In genomic region chrX:115892787-115893671, GRCh38 we compare ENCODE assay signal across 1 cellular context.
TF ChIP-seq lines count a peak whose summit lies in the region.

No MANE protein-coding gene starts in this region.

TF ChIP-seq in HEK293, 187 proteins besides CTCF, POLR2A, EP300 and RAD21 (continued from another document and continues in another):
- TF ChIP-seq GFI1B (tag by site-specific recombination; IDR thresholded peaks at IDR 0.05) (peak; percentile 15; the same call in 1 of the 2 replicates), ZNF513 (tag by site-specific recombination; IDR thresholded peaks at IDR 0.05) (0 out of 2 replicates have a peak, but pooled peaks have one; percentile 16), ZNF600 (tag by site-specific recombination; IDR thresholded peaks at IDR 0.05) (0 out of 2 replicates have a peak, but pooled peaks have one; percentile 32), ZNF580 (tag by site-specific recombination; IDR thresholded peaks at IDR 0.05) (peak; percentile 86), PRDM10 (tag by site-specific recombination; IDR thresholded peaks at IDR 0.05) (peak; percentile 78), SETDB1 (IDR thresholded peaks at IDR 0.05; ENCODE audit: insufficient read length, low read length) (no peak), EGR2 (tag by site-specific recombination; IDR thresholded peaks at IDR 0.05; ENCODE audit: low read depth) (peak; percentile 20; the same call in 1 of the 2 replicates), ZNF26 (tag by site-specific recombination; IDR thresholded peaks at IDR 0.05) (no peak), ZBTB1 (tag by site-specific recombination; IDR thresholded peaks at IDR 0.05) (0 out of 2 replicates have a peak, but pooled peaks have one; percentile 36), ZNF518A (tag by site-specific recombination; conservative IDR thresholded peaks at IDR 0.05; ENCODE audit: low read depth) (no peak), BCL6B (tag by site-specific recombination; IDR thresholded peaks at IDR 0.05) (no peak), KLF16 (tag by site-specific recombination; IDR thresholded peaks at IDR 0.05) (peak; percentile 74), ZNF18 (tag by site-specific recombination; IDR thresholded peaks at IDR 0.05) (peak; percentile 75), PRDM2 (tag by site-specific recombination; IDR thresholded peaks at IDR 0.05; ENCODE audit: borderline replicate concordance) (no peak), ZNF311 (tag by site-specific recombination; IDR thresholded peaks at IDR 0.05; ENCODE audit: borderline replicate concordance) (no peak), ZNF692 (tag by site-specific recombination; IDR thresholded peaks at IDR 0.05) (peak; percentile 85), ZSCAN23 (tag by site-specific recombination; IDR thresholded peaks at IDR 0.05) (peak; percentile 94), ZSCAN16 (tag by site-specific recombination; IDR thresholded peaks at IDR 0.05) (no peak), ZSCAN4 (tag by site-specific recombination; IDR thresholded peaks at IDR 0.05) (peak; percentile 70), ZNF660 (tag by site-specific recombination; IDR thresholded peaks at IDR 0.05) (peak; percentile 53), SP2 (tag by site-specific recombination; IDR thresholded peaks at IDR 0.05) (peak; percentile 59), ZSCAN18 (tag by site-specific recombination; IDR thresholded peaks at IDR 0.05) (peak; percentile 94; the same call in 1 of the 2 replicates)
